ENCODE assay signal across 20 cellular contexts in the genomic region with DNA sequence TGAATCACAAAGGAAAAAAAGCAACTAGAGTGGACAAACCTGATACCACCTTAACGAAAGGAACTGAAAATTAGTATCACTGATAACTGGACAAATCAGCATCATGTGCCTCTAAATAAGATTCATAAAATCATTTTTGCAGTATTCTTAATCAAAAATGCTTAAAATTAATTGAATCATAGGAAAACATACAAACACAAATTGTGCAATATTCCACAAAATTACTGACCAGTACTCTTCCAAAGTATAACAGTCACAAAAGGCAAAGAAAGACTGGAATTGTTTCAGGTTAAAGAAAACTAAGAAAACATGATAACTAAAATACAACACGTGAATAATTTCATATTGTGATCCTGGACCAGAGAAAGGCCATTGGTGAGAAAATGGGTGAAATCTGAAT.
"Had no signal": no experiment of that assay in that cellular context is flagged by ENCODE, and none has a peak within 500 bp of the region (broad histone marks: within the 10 kb centered on the region; RNA-seq: fewer than 3 reads in every experiment).

No MANE protein-coding gene starts in this region.

- DNase-seq: hypothalamus; islet precursor cell; left ventricle myocardium inferior; midbrain; mucosa of descending colon; naive thymus-derived CD4-positive, alpha-beta T cell; nucleus accumbens; pancreas; posterior cingulate gyrus; retina; right cardiac atrium; sigmoid colon; small intestine; spleen; stimulated activated CD4-positive, alpha-beta T cell treated with anti-CD3 and anti-CD28 coated beads, Interleukin-4, amount 100 ng/mL, for 24 hours; stimulated activated naive CD4-positive, alpha-beta T cell; uterus had no signal

- H3K4me1 ChIP-seq: pancreas, prostate gland, uterus had no signal

- H3K9me3 ChIP-seq: left ventricle myocardium inferior, mucosa of descending colon, pancreas, prostate gland, sigmoid colon, spleen, tibial nerve, uterus had no signal

- H3K27me3 ChIP-seq: pancreas, sigmoid colon, spleen, tibial nerve, uterus had no signal

- H3K4me3 ChIP-seq: left ventricle myocardium inferior, lung, mucosa of descending colon, pancreas, prostate gland, sigmoid colon, spleen, tibial nerve, uterus had no signal

- H3K36me3 ChIP-seq: pancreas, prostate gland, sigmoid colon, uterus had no signal

- ATAC-seq: naive thymus-derived CD4-positive, alpha-beta T cell; pancreas; right cardiac atrium had no signal

- FAIRE-seq: pancreas, small intestine had no signal

- H3K27ac ChIP-seq: left ventricle myocardium inferior, pancreas, prostate gland, sigmoid colon, spleen, tibial nerve, uterus had no signal
